8 cellular contexts compared by ENCODE assay signal in the genomic region with DNA sequence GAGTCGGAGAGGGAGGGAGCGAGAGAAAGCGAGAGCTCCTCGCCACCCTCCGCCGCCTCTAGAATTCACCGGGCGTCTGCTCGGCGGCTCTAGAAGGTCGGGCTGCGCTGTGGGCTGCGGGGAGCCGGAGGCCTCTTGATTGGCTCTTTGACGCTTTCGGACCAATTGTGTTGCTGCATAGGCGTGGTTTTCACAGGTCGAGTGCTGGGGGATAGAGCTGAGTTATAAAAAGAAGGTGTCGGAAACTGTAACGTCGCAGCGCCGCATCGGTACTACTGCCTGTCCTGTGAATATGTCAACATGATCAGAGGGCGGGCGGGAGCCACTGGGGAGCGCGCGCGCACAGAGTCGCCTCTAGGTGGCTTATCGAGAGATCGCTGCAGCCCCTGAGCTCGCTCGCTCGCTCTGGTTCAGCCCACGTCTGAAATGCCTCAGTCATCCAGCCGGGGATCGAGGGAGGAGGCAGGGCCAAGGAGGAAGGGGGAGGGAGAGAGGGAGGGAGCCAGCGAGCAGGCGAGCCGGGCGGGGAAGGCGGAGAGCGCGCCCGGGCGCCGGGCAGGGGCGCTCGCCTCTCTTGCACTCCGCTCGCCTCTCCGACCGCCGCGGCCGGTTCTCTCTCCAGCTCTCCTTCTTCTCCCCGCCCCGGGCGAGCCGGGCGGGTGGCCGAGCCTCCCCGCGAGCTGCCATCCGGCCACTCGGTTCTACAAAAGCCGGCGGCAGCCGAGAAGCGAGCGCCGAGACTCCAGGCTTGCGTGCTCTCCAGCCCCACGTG. TPM values are rescaled to one million over a fixed set of nuclear protein-coding genes. Genes with fewer than 3 reads are reported as not detected.
DNase-seq lines count a peak whose midpoint lies in the region; ATAC-seq, FAIRE-seq and TF ChIP-seq lines count a peak whose summit lies in the region.

A gene (minus strand): TSS at position 78 of the 772 bp plus-strand sequence. CDS start 975 bp downstream, outside the sequence.

- no peaks in the 10 kb centered on the region for H4K20me1 ChIP-seq in K562 (replicated peaks; ENCODE audit: control insufficient read depth, insufficient read depth, low read length)

- BruUV-seq in K562 (replicated peaks; lab: Mats Ljungman, UMichigan) = no TSS peak

- H3K9me3 ChIP-seq in K562 (replicated peaks; ENCODE audit: control insufficient read depth, insufficient read depth, low read depth, low read length) (no peaks in the 10 kb centered on the region), right cardiac atrium (ENCODE audit: control insufficient read depth, low read length) (no peaks in the 10 kb centered on the region)

- peak within 1 kb of the TSS; percentile 81 for H2AFZ ChIP-seq in K562 (ENCODE audit: low read depth, low read length)

- H3K4me2 ChIP-seq in K562 (ENCODE audit: insufficient read depth, low read length) = peak within 1 kb of the TSS; percentile 68

- intact Hi-C loops in K562 (cut with micrococcal nuclease) (no loop called here), right cardiac atrium (cut with DNase I) (no loop called here), posterior vena cava (cut with DNase I) (no loop called here)

- no peaks in the 10 kb centered on the region for H3K9me1 ChIP-seq in K562 (ENCODE audit: control insufficient read depth, insufficient read depth, low read length)

- peak in 1 of 2 experiments; percentile 27; a peak in 1 of 4 replicates for TF ChIP-seq RAD21 in K562 (CRISPR knock-in tag; conservative IDR thresholded peaks at IDR 0.05 in 1 of 2, IDR thresholded peaks at IDR 0.05 in 1 of 2)

- peak within 1 kb of the TSS; percentile 34 for H3K4me3 ChIP-seq in K562
- H3K4me3 ChIP-seq in right cardiac atrium (ENCODE audit: low read length) = peak within 1 kb of the TSS; percentile 91

- DNase-seq in DMS 273 treated with DMSO at 0.1 percent for 48 hours (lab: John Stamatoyannopoulos, UW) (peak; percentile 94), LHCN-M2 (ENCODE audit: low read depth) (peak; percentile 99), SK-N-DZ (ENCODE audit: low spot score) (peak; percentile 99), K562 (ENCODE audit: extremely low read depth in 1 of 4, low spot score in 3 of 4) (peak; percentile 89 to 91 (median 90)), right cardiac atrium (peak; percentile 92 to 97 (median 95)), posterior vena cava (ENCODE audit: low spot score) (peak; percentile 94)

- WGBS in K562 (ENCODE audit: insufficient coverage, low coverage, missing lambda C conversion rate) = 5% methylated on average over 39 of the region's 76 CpGs
- WGBS in right cardiac atrium = under 1% methylated on average over 76 of the region's 76 CpGs

- H3K4me1 ChIP-seq in K562 (replicated peaks in 1 of 2; ENCODE audit: control insufficient read depth in 2 of 2, insufficient read depth in 2 of 2, low read length in 2 of 2) = peaks cover 0 to 19% of the 10 kb centered on the region in 2 experiments; a peak in 3 of 5 replicates
- no peaks in the 10 kb centered on the region for H3K4me1 ChIP-seq in right cardiac atrium (ENCODE audit: control insufficient read depth, insufficient read depth, low read length)

- in situ Hi-C loops in K562 (cut with MboI) = no loop called here

- ATAC-seq in K562 (peak; percentile 98), right cardiac atrium (peak; percentile 94 to 96), GM19023 (IDR thresholded peaks at IDR 0.05; ENCODE audit: unreplicated experiment) (no peak), GM18520 (IDR thresholded peaks at IDR 0.05; ENCODE audit: unreplicated experiment) (no peak)

- peak within 1 kb of the TSS; percentile 38 to 88; a peak in 3 of 4 replicates for H3K9ac ChIP-seq in K562 (ENCODE audit: insufficient read depth in 1 of 2, low read depth in 2 of 2, low read length in 2 of 2)

- peak; percentile 35 to 46 (median 40); a peak in 4 of 6 replicates for TF ChIP-seq CTCF in K562 (IDR thresholded peaks at IDR 0.05 in 2 of 3, conservative IDR thresholded peaks at IDR 0.05 in 1 of 3; ENCODE audit: insufficient read depth in 2 of 3, low read depth in 1 of 3, low read length in 3 of 3)

- CTCF ChIA-PET in K562 (lab: Yijun Ruan, JAX; ENCODE audit: low intra/inter-chr PET ratio) = no interaction called here

- no peaks in the 10 kb centered on the region for H3K36me3 ChIP-seq in K562 (ENCODE audit: control insufficient read depth, insufficient read depth, low read length)

- no peaks in the 10 kb centered on the region for H3K79me2 ChIP-seq in K562 (ENCODE audit: control insufficient read depth, insufficient read depth, low read length)

- POLR2A ChIA-PET in K562 (lab: Yijun Ruan, JAX) = interaction anchor here (0.5 kb wide), 1 partner anchor 1267 kb away, joined by 4 read pairs; no protein-coding TSS in a partner anchor

- peaks cover 45 to 67% of the 10 kb centered on the region in 2 experiments; a peak in 4 of 5 replicates for H3K27me3 ChIP-seq in K562 (ENCODE audit: control insufficient read depth in 2 of 2, insufficient read depth in 2 of 2, low read length in 2 of 2)
- H3K27me3 ChIP-seq in right cardiac atrium (ENCODE audit: control insufficient read depth, insufficient read depth) = no peaks in the 10 kb centered on the region

- peak; percentile 82 for FAIRE-seq in K562 (lab: Jason Lieb, UNC)

- TF ChIP-seq EP300 in K562 (IDR thresholded peaks at IDR 0.05; ENCODE audit: low read length) = no peak

- H3K27ac ChIP-seq in K562 (ENCODE audit: extremely low read depth, low read depth, low read length) (peak within 1 kb of the TSS; percentile 4; the same call in 1 of the 3 replicates), right cardiac atrium (ENCODE audit: low read length) (peak within 1 kb of the TSS; percentile 96)

- TF ChIP-seq POLR2A in K562 (conservative IDR thresholded peaks at IDR 0.05) = peak; percentile 48; the same call in 1 of the 2 replicates

TF ChIP-seq in K562, 482 proteins besides CTCF, POLR2A, EP300 and RAD21 (continues in another document):
- TF ChIP-seq, protein P1, sequence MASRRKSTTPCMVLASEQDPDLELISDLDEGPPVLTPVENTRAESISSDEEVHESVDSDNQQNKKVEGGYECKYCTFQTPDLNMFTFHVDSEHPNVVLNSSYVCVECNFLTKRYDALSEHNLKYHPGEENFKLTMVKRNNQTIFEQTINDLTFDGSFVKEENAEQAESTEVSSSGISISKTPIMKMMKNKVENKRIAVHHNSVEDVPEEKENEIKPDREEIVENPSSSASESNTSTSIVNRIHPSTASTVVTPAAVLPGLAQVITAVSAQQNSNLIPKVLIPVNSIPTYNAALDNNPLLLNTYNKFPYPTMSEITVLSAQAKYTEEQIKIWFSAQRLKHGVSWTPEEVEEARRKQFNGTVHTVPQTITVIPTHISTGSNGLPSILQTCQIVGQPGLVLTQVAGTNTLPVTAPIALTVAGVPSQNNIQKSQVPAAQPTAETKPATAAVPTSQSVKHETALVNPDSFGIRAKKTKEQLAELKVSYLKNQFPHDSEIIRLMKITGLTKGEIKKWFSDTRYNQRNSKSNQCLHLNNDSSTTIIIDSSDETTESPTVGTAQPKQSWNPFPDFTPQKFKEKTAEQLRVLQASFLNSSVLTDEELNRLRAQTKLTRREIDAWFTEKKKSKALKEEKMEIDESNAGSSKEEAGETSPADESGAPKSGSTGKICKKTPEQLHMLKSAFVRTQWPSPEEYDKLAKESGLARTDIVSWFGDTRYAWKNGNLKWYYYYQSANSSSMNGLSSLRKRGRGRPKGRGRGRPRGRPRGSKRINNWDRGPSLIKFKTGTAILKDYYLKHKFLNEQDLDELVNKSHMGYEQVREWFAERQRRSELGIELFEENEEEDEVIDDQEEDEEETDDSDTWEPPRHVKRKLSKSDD (conservative IDR thresholded peaks at IDR 0.05; ENCODE audit: low read length) = no peak
- TF ChIP-seq YY1 (IDR thresholded peaks at IDR 0.05; ENCODE audit: borderline replicate concordance in 1 of 3, control insufficient read depth in 1 of 3, extremely low read depth in 1 of 3, insufficient read depth in 3 of 3, insufficient read length in 1 of 3, insufficient replicate concordance in 2 of 3, low read depth in 1 of 3, low read length in 2 of 3) (peak in 1 of 3 experiments; percentile 34), ZBTB17 (CRISPR knock-in tag; IDR thresholded peaks at IDR 0.05) (peak; percentile 94)
- TF ChIP-seq, protein P2, sequence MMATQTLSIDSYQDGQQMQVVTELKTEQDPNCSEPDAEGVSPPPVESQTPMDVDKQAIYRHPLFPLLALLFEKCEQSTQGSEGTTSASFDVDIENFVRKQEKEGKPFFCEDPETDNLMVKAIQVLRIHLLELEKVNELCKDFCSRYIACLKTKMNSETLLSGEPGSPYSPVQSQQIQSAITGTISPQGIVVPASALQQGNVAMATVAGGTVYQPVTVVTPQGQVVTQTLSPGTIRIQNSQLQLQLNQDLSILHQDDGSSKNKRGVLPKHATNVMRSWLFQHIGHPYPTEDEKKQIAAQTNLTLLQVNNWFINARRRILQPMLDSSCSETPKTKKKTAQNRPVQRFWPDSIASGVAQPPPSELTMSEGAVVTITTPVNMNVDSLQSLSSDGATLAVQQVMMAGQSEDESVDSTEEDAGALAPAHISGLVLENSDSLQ (IDR thresholded peaks at IDR 0.05) = peak; percentile 47; the same call in 1 of the 2 replicates

RNA-seq across cellular contexts. Expression of the gene that starts here (rescaled TPM):
- total RNA-seq in LHCN-M2 (2014; rRNA removed) = 19.3 and 19.9 TPM in 2 replicates
- 1.1 TPM for polyA plus RNA-seq in LHCN-M2 (2012)
- polyA plus RNA-seq in SK-N-DZ (2014; cell fraction: cytosol; rRNA removed) = 30.6 and 37.3 TPM in 2 replicates
- polyA plus RNA-seq in SK-N-DZ (2014; cell fraction: nucleus; rRNA removed) = 52.0 and 72.6 TPM in 2 replicates
- total RNA-seq in K562 (2011; cell fraction: chromatin; rRNA removed; ENCODE audit: low replicate concordance) = 0.88 and 2.7 TPM in 2 replicates
- 1.3 and 1.5 TPM in 2 replicates for total RNA-seq in K562 (2011; cell fraction: nucleolus; rRNA removed)
- total RNA-seq in K562 (2011; cell fraction: nucleoplasm; rRNA removed) = 0.51 and 0.92 TPM in 2 replicates
- total RNA-seq in K562 (2014; rRNA removed) = 0.18 and 0.20 TPM in 2 replicates
- 0.15 and 0.38 TPM in 2 replicates for total RNA-seq in K562 (2014; rRNA removed; fragmentation: Illumina TruSeq; extraction: Trizol)
- 0.23 and 0.47 TPM in 2 replicates for total RNA-seq in K562 (2015; rRNA removed; fragmentation: Illumina TruSeq; extraction: Trizol)
- 0.60 and 0.81 TPM in 2 replicates for total RNA-seq in K562 (2021)
- polyA plus RNA-seq in K562 (2011; rRNA removed) = 0.08 and 0.52 TPM in 2 replicates
- 0.04 and 0.31 TPM in 2 replicates for polyA plus RNA-seq in K562 (2011; cell fraction: cytosol; rRNA removed)
- polyA plus RNA-seq in K562 (2011; cell fraction: nucleus; rRNA removed) = 3.5 TPM in 1 of 2 replicates, not detected in the other
- polyA plus RNA-seq in K562 (2012) = 0.24 and 0.35 TPM in 2 replicates
- polyA plus RNA-seq in K562 (2014; fragmentation: Illumina TruSeq; extraction: Trizol) = 0.35 and 0.42 TPM in 2 replicates
- polyA plus RNA-seq in K562 (2014; fragmentation: Nextera tagmentation; extraction: Ambion mirVana) = under 1 TPM; 0.03 to 0.06 TPM
- 0.19 and 0.35 TPM in 2 replicates for polyA plus RNA-seq in K562 (2014; rRNA removed)
- 1.4 TPM in 1 of 2 replicates, not detected in the other for polyA minus RNA-seq in K562 (2011; rRNA and poly(A)+ RNA removed)
- polyA minus RNA-seq in K562 (2011; cell fraction: cytosol; rRNA and poly(A)+ RNA removed) = 0.38 and 0.73 TPM in 2 replicates
- 0.22 and 2.6 TPM in 2 replicates for polyA minus RNA-seq in K562 (2011; cell fraction: nucleus; rRNA and poly(A)+ RNA removed)
- total RNA-seq in right cardiac atrium = 10 to 100 TPM in 1 of 4 donors, 1 to 10 TPM in 3; 7.6 to 19.0 (median 9.0) TPM
- polyA plus RNA-seq in right cardiac atrium = 13.9 TPM
- total RNA-seq in posterior vena cava = 1 to 10 TPM; 3.5 to 6.3 TPM

Comparison
In these comparisons a context has a peak if more than half of its experiments do, and no peak if none do; other contexts are left out.
1. ATAC-seq: peak in K562 (single experiment) and right cardiac atrium (2 of 2); none in GM19023 (single experiment) and GM18520 (single experiment).
2. Peak in every context shown above with its lines, with median percentiles within 50 percentile points of each other: DNase-seq.